In genomic region chr9:83978992-83979811, GRCh38 we compare ENCODE assay signal across 1 cellular context.
TF ChIP-seq lines count a peak whose summit lies in the region.

No MANE protein-coding gene starts in this region.

TF ChIP-seq in K562, 482 proteins besides CTCF, POLR2A, EP300 and RAD21 (continues in another document):
- TF ChIP-seq ZNF408 (CRISPR knock-in tag; IDR thresholded peaks at IDR 0.05; ENCODE audit: low read depth) (no peak), ID3 (CRISPR knock-in tag; IDR thresholded peaks at IDR 0.05) (no peak), ID3 (tag; IDR thresholded peaks at IDR 0.05) (no peak), BDP1 (IDR thresholded peaks at IDR 0.05; ENCODE audit: insufficient read depth, insufficient read length) (no peak), MED1 (CRISPR knock-in tag; IDR thresholded peaks at IDR 0.05; ENCODE audit: borderline replicate concordance) (no peak), MYC (IDR thresholded peaks at IDR 0.05; ENCODE audit: low read depth, low read length) (peak; percentile 93), MYC (CRISPR knock-in tag; IDR thresholded peaks at IDR 0.05; ENCODE audit: borderline replicate concordance, low read depth) (no peak; the same call in 1 of the 2 replicates), GABPB2 (CRISPR knock-in tag; conservative IDR thresholded peaks at IDR 0.05) (no peak), ZNF449 (CRISPR knock-in tag; IDR thresholded peaks at IDR 0.05) (no peak), ZBTB43 (CRISPR knock-in tag; IDR thresholded peaks at IDR 0.05) (no peak), HMG20A (CRISPR knock-in tag; conservative IDR thresholded peaks at IDR 0.05) (no peak), TEAD4 (IDR thresholded peaks at IDR 0.05; ENCODE audit: low read length) (peak; percentile 21; the same call in 1 of the 2 replicates), TEAD4 (CRISPR knock-in tag; IDR thresholded peaks at IDR 0.05; ENCODE audit: borderline replicate concordance) (no peak), CREB3 (tag; conservative IDR thresholded peaks at IDR 0.05; ENCODE audit: low read depth) (no peak), ATF6 (CRISPR knock-in tag; IDR thresholded peaks at IDR 0.05) (no peak), PTRF (tag; IDR thresholded peaks at IDR 0.05) (no peak), SREBF2 (CRISPR knock-in tag; IDR thresholded peaks at IDR 0.05) (no peak), SMARCC2 (IDR thresholded peaks at IDR 0.05; ENCODE audit: low read depth) (no peak), SIN3A (IDR thresholded peaks at IDR 0.05; ENCODE audit: borderline replicate concordance in 2 of 2, control insufficient read depth in 1 of 2, low read depth in 2 of 2, low read length in 2 of 2) (peak in 1 of 2 experiments; percentile 20; a peak in 1 of 4 replicates), SMC3 (conservative IDR thresholded peaks at IDR 0.05; ENCODE audit: insufficient read depth, low read depth, low read length) (no peak), KLF10 (CRISPR knock-in tag; IDR thresholded peaks at IDR 0.05) (no peak), IFI16 (CRISPR knock-in tag; IDR thresholded peaks at IDR 0.05) (no peak), STAG1 (CRISPR knock-in tag; IDR thresholded peaks at IDR 0.05; ENCODE audit: borderline replicate concordance) (no peak), ZBTB7A (IDR thresholded peaks at IDR 0.05; ENCODE audit: borderline replicate concordance, control insufficient read depth, low read depth, low read length) (0 out of 2 replicates have a peak, but pooled peaks have one; percentile 24), ZFP30 (CRISPR knock-in tag; IDR thresholded peaks at IDR 0.05; ENCODE audit: borderline replicate concordance) (no peak), NFIC (IDR thresholded peaks at IDR 0.05) (peak; percentile 91), DIDO1 (tag; IDR thresholded peaks at IDR 0.05; ENCODE audit: low read depth) (no peak), ZNF518B (CRISPR knock-in tag; IDR thresholded peaks at IDR 0.05) (no peak), E2F1 (CRISPR knock-in tag; IDR thresholded peaks at IDR 0.05) (no peak), TFAP4 (CRISPR knock-in tag; IDR thresholded peaks at IDR 0.05; ENCODE audit: borderline replicate concordance) (no peak; the same call in 1 of the 2 replicates), ZMIZ1 (IDR thresholded peaks at IDR 0.05; ENCODE audit: low read depth in 2 of 2, low read length in 2 of 2) (no peak), HMGN3 (IDR thresholded peaks at IDR 0.05; ENCODE audit: borderline replicate concordance, extremely low read depth, insufficient read length, low read depth, low read length) (peak; percentile 38), ZNF121 (CRISPR knock-in tag; conservative IDR thresholded peaks at IDR 0.05) (no peak), BHLHE40 (IDR thresholded peaks at IDR 0.05; ENCODE audit: low read length) (no peak), POLR2AphosphoS5 (IDR thresholded peaks at IDR 0.05; ENCODE audit: control insufficient read depth, insufficient read depth, low read depth, low read length) (peak; percentile 53; the same call in 1 of the 2 replicates)
- TF ChIP-seq, protein P1, sequence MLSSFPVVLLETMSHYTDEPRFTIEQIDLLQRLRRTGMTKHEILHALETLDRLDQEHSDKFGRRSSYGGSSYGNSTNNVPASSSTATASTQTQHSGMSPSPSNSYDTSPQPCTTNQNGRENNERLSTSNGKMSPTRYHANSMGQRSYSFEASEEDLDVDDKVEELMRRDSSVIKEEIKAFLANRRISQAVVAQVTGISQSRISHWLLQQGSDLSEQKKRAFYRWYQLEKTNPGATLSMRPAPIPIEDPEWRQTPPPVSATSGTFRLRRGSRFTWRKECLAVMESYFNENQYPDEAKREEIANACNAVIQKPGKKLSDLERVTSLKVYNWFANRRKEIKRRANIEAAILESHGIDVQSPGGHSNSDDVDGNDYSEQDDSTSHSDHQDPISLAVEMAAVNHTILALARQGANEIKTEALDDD (IDR thresholded peaks at IDR 0.05), result peak; percentile 64
- TF ChIP-seq, protein P2, sequence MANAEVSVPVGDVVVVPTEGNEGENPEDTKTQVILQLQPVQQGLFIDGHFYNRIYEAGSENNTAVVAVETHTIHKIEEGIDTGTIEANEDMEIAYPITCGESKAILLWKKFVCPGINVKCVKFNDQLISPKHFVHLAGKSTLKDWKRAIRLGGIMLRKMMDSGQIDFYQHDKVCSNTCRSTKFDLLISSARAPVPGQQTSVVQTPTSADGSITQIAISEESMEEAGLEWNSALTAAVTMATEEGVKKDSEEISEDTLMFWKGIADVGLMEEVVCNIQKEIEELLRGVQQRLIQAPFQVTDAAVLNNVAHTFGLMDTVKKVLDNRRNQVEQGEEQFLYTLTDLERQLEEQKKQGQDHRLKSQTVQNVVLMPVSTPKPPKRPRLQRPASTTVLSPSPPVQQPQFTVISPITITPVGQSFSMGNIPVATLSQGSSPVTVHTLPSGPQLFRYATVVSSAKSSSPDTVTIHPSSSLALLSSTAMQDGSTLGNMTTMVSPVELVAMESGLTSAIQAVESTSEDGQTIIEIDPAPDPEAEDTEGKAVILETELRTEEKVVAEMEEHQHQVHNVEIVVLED (CRISPR knock-in tag; IDR thresholded peaks at IDR 0.05), result 0 out of 2 replicates have a peak, but pooled peaks have one; percentile 19
- TF ChIP-seq, protein P3, sequence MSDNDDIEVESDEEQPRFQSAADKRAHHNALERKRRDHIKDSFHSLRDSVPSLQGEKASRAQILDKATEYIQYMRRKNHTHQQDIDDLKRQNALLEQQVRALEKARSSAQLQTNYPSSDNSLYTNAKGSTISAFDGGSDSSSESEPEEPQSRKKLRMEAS (CRISPR knock-in tag; IDR thresholded peaks at IDR 0.05), result peak; percentile 89
